ENCODE assay signal across 9 cellular contexts in genomic region chr17:7004398-7005253, GRCh38. TPM values are rescaled to one million over a fixed set of nuclear protein-coding genes. Genes with fewer than 3 reads are reported as not detected.
A peak's percentile ranks its signal among the peaks of the same experiment; 100 is the strongest.
DNase-seq lines count a peak whose midpoint lies in the region; ATAC-seq and TF ChIP-seq lines count a peak whose summit lies in the region.
"Had no signal": no experiment of that assay in that cellular context is flagged by ENCODE, and none has a peak within 500 bp of the region (broad histone marks: within the 10 kb centered on the region; RNA-seq: fewer than 3 reads in every experiment).

No MANE protein-coding gene starts in this region.

- no peak for TF ChIP-seq EP300 in ovary (IDR thresholded peaks at IDR 0.05)

- H3K27ac ChIP-seq in VCaP: no peak overlapping the region
- H3K27ac ChIP-seq in ovary: no peak overlapping the region

- H3K27me3 ChIP-seq in ovary: no peaks in the 10 kb centered on the region

- TF ChIP-seq POLR2A in ovary (IDR thresholded peaks at IDR 0.05): no peak

- no peaks in the 10 kb centered on the region for H3K36me3 ChIP-seq in ovary

- H3K4me1 ChIP-seq in ovary (ENCODE audit: insufficient read depth): no peaks in the 10 kb centered on the region

- TF ChIP-seq CTCF in VCaP (conservative IDR thresholded peaks at IDR 0.05) (peak; percentile 69), ovary (IDR thresholded peaks at IDR 0.05) (peak; percentile 46 to 55 (median 46))

- DNase-seq in DMS53 treated with DMSO at 0.1 percent for 48 hours (lab: John Stamatoyannopoulos, UW; ENCODE audit: unreplicated experiment): peak; percentile 91
- peak; percentile 59 for DNase-seq in HCEC 1CT
- DNase-seq in NCI-H2171 treated with DMSO at 0.1 percent for 48 hours (lab: John Stamatoyannopoulos, UW): peak; percentile 65
- DNase-seq in fibroblast of peridontal ligament (ENCODE audit: extremely low read depth): peak; percentile 72
- DNase-seq in ovary: no peak
- no peak for DNase-seq in activated effector memory CD4-positive, alpha-beta T cell treated with anti-CD3 and anti-CD28 coated beads, Interleukin-2, amount 50 U/mL, for 16 hours

- H3K4me3 ChIP-seq in ovary: no peak overlapping the region

- ATAC-seq in HG03095 (IDR thresholded peaks at IDR 0.05; ENCODE audit: unreplicated experiment): no peak

- no peaks in the 10 kb centered on the region for H3K9me3 ChIP-seq in ovary

- WGBS in ovary, 3 donors: 88 to 96% (median 96%) methylated on average over 2 of the region's 2 CpGs

- intact Hi-C loops in ovary (cut with DNase I): loop anchor here in 3 of 4 donors (5.0 to 10.0 kb wide), 3 partner anchors 90 to 340 kb away; no protein-coding TSS in a partner anchor

RNA-seq across cellular contexts. Expression of gene RNASEK, which starts 7.8 kb away (rescaled TPM):
- 100 to 1,000 TPM in 6 of 7 donors, 10 to 100 TPM in 1; 80.1 to 211 (median 179) TPM for total RNA-seq in ovary
- polyA plus RNA-seq in ovary: 100 to 1,000 TPM; 192 to 295 TPM

RNA-seq across cellular contexts. Expression of gene ALOX12, which starts 8.8 kb away (rescaled TPM):
- total RNA-seq in ovary: under 1 TPM in 3 of 7 donors, not detected in 4; 0.51 to 0.74 (median 0.62) TPM
- polyA plus RNA-seq in ovary: under 1 TPM in 1 of 2 donors, not detected in 1; 0.05 TPM
- total RNA-seq: activated CD8-positive, alpha-beta memory T cell treated with anti-CD3 and anti-CD28 coated beads for 36 hours had no signal

RNA-seq across cellular contexts. Expression of gene BCL6B, which starts 18.2 kb away (rescaled TPM):
- total RNA-seq in ovary: 10 to 100 TPM in 1 of 7 donors, 1 to 10 TPM in 4, under 1 TPM in 2; 0.46 to 13.9 (median 3.5) TPM
- polyA plus RNA-seq in ovary: 10 to 100 TPM in 1 of 2 donors, 1 to 10 TPM in 1; 6.2 to 13.7 TPM

RNA-seq across cellular contexts. Expression of gene SLC16A13, which starts 31.2 kb away (rescaled TPM):
- total RNA-seq in ovary: 1 to 10 TPM in 4 of 7 donors, under 1 TPM in 3; 0.12 to 2.8 (median 1.2) TPM
- polyA plus RNA-seq in ovary: 1 to 10 TPM; 1.2 TPM

RNA-seq across cellular contexts. Expression of gene SLC16A11, which starts 39.3 kb away (rescaled TPM):
- total RNA-seq in ovary: 10 to 100 TPM in 1 of 7 donors, 1 to 10 TPM in 5, not detected in 1; 1.2 to 14.4 (median 2.9) TPM
- 1 to 10 TPM in 1 of 2 donors, not detected in 1; 3.9 TPM for polyA plus RNA-seq in ovary

Comparison
In these comparisons a context has a peak if more than half of its experiments do, and no peak if none do; other contexts are left out.
1. DNase-seq: peak in DMS53 treated with DMSO at 0.1 percent for 48 hours (single experiment), HCEC 1CT (single experiment), NCI-H2171 treated with DMSO at 0.1 percent for 48 hours (single experiment) and fibroblast of peridontal ligament (single experiment); none in ovary (0 of 5) and activated effector memory CD4-positive, alpha-beta T cell treated with anti-CD3 and anti-CD28 coated beads, Interleukin-2, amount 50 U/mL, for 16 hours (single experiment).